In genomic region chr11:925496-926301, GRCh38 we compare ENCODE assay signal across 8 cellular contexts. TPM values are rescaled to one million over a fixed set of nuclear protein-coding genes. Genes with fewer than 3 reads are reported as not detected.
DNase-seq lines count a peak whose midpoint lies in the region; ATAC-seq and TF ChIP-seq lines count a peak whose summit lies in the region.

AP2A2 (plus strand) TSS chr11:925870; CDS start chr11:926022, 152 bp downstream.

- H3K36me3 ChIP-seq in CD8-positive, alpha-beta T cell (ENCODE audit: insufficient read depth, low read length) = no peaks in the 10 kb centered on the region
- H3K36me3 ChIP-seq in OCI-LY7 (ENCODE audit: insufficient read depth, low read length) (peaks cover 13% of the 10 kb centered on the region; the same call in 1 of the 2 replicates), mucosa of rectum (ENCODE audit: control insufficient read depth in 2 of 2, insufficient read depth in 2 of 2, low read length in 2 of 2) (peaks cover 0 to under 1% of the 10 kb centered on the region in 2 donors)

- peak within 1 kb of the TSS; percentile 70 for H3K4me3 ChIP-seq in CD8-positive, alpha-beta T cell (ENCODE audit: low read depth, low read length)
- H3K4me3 ChIP-seq in OCI-LY7 (ENCODE audit: low read depth, low read length, poor library complexity, severe bottlenecking) (peak within 1 kb of the TSS; percentile 76), epithelial cell of proximal tubule (ENCODE audit: low read depth, low read length) (peak within 1 kb of the TSS; percentile 78), mucosa of rectum (ENCODE audit: low read length in 2 of 2) (peak within 1 kb of the TSS; percentile 66 to 83)

- peak; percentile 76 to 96 (median 90) for DNase-seq in CD8-positive, alpha-beta T cell
- DNase-seq in HPDE6-E6E7 (ENCODE audit: extremely low spot score) (peak; percentile 79), OCI-LY7 (ENCODE audit: low spot score) (peak; percentile 96), activated T-cell treated with anti-CD3 and anti-CD28 coated beads for 4 hours (peak; percentile 89), epithelial cell of proximal tubule (ENCODE audit: low read depth) (no peak)
- DNase-seq in stimulated activated CD8-positive, alpha-beta memory T cell treated with anti-CD3 and anti-CD28 coated beads, Interleukin-4, amount 100 ng/mL, for 4 hours (ENCODE audit: low read depth in 2 of 2, low spot score in 1 of 2) = peak; percentile 78 to 79

- no peaks in the 10 kb centered on the region for H3K27me3 ChIP-seq in CD8-positive, alpha-beta T cell (ENCODE audit: insufficient read depth, low read length)
- H3K27me3 ChIP-seq in mucosa of rectum (ENCODE audit: control insufficient read depth in 2 of 2, insufficient read depth in 2 of 2, low read length in 2 of 2) = no peaks in the 10 kb centered on the region

- H3K36me3 Mint-ChIP-seq in CD8-positive, alpha-beta T cell = peaks cover 7% of the 10 kb centered on the region

- H3K9me2 ChIP-seq in OCI-LY7 (ENCODE audit: insufficient read depth, low read length) = no peaks in the 10 kb centered on the region

- peaks cover 20% of the 10 kb centered on the region; the same call in 1 of the 2 replicates for H3K79me2 ChIP-seq in OCI-LY7 (ENCODE audit: insufficient read depth, low read depth, low read length)

- no peaks in the 10 kb centered on the region for H3K27me3 Mint-ChIP-seq in CD8-positive, alpha-beta T cell (ENCODE audit: low read depth)

- peaks cover 41% of the 10 kb centered on the region for H3K4me1 ChIP-seq in CD8-positive, alpha-beta T cell (ENCODE audit: insufficient read depth, low read length)
- H3K4me1 ChIP-seq in OCI-LY7 (ENCODE audit: insufficient read depth, low read length, poor library complexity, severe bottlenecking) (peaks cover 18% of the 10 kb centered on the region), mucosa of rectum (ENCODE audit: control insufficient read depth in 2 of 2, insufficient read depth in 2 of 2, low read length in 2 of 2) (peaks cover 36 to 39% of the 10 kb centered on the region in 2 donors)

- BruUV-seq in OCI-LY7 (replicated peaks; lab: Mats Ljungman, UMichigan) = no TSS peak

- H2AFZ ChIP-seq in OCI-LY7 (ENCODE audit: low read length) = 0 out of 2 replicates have a peak within 1 kb of the TSS, but pooled peaks have one; percentile 45

- H3K9me3 Mint-ChIP-seq in CD8-positive, alpha-beta T cell = no peaks in the 10 kb centered on the region

- POLR2A ChIA-PET in CD8-positive, alpha-beta T cell (lab: Charles Lee) = interaction anchor here (1.2 to 1.3 kb wide), 2 partner anchors 14 to 106 kb away, joined by 3 to 4 read pairs; no protein-coding TSS in a partner anchor
- POLR2A ChIA-PET in OCI-LY7 (lab: Charles Lee) = no interaction called here

- H3K4me1 Mint-ChIP-seq in CD8-positive, alpha-beta T cell (ENCODE audit: low read depth) = peaks cover 32% of the 10 kb centered on the region

- peak within 1 kb of the TSS; percentile 88 for H3K27ac Mint-ChIP-seq in CD8-positive, alpha-beta T cell

- CTCF ChIA-PET in CD8-positive, alpha-beta T cell (lab: Charles Lee) = interaction anchor here (0.7 to 1.7 kb wide), 7 partner anchors 12 to 130 kb away, joined by 3 to 7 read pairs (median 3); partner anchors contain the start of gene CHID1
- CTCF ChIA-PET in OCI-LY7 (lab: Charles Lee; ENCODE audit: unreplicated experiment) = no interaction called here

- intact Hi-C loops in CD8-positive, alpha-beta T cell (cut with DNase I, micrococcal nuclease) = loop anchor here (1.0 to 10.0 kb wide), 10 partner anchors 15 to 718 kb away; partner anchors contain the start of genes CHID1 (in 2 of the 2), ANO9 (in 1 of the 2), BET1L (in 1 of the 2) and DUSP8 (in 1 of the 2)
- intact Hi-C loops in OCI-LY7 (cut with micrococcal nuclease; ENCODE audit: unreplicated experiment) = loop anchor here (1.0 kb wide), 1 partner anchor 126 kb away; no protein-coding TSS in a partner anchor

- H3K9me3 ChIP-seq in CD8-positive, alpha-beta T cell (ENCODE audit: low read length) = no peaks in the 10 kb centered on the region
- H3K9me3 ChIP-seq in OCI-LY7 (ENCODE audit: low read length) = no peaks in the 10 kb centered on the region
- H3K9me3 ChIP-seq in mucosa of rectum (ENCODE audit: control insufficient read depth in 2 of 2, low read length in 2 of 2) = no peaks in the 10 kb centered on the region

- peak; percentile 67 for TF ChIP-seq CTCF in CD8-positive, alpha-beta T cell (IDR thresholded peaks at IDR 0.05)
- peak; percentile 68 for TF ChIP-seq CTCF in OCI-LY7 (conservative IDR thresholded peaks at IDR 0.05; ENCODE audit: low read length)
- TF ChIP-seq CTCF in epithelial cell of proximal tubule (conservative IDR thresholded peaks at IDR 0.05; ENCODE audit: low read depth, low read length) = peak; percentile 50

- H3K4me3 Mint-ChIP-seq in CD8-positive, alpha-beta T cell = peak within 1 kb of the TSS; percentile 82

- H3K4me2 ChIP-seq in OCI-LY7 (ENCODE audit: low read length) = peak within 1 kb of the TSS; percentile 84

- peak within 1 kb of the TSS; percentile 76 to 85 for H3K9ac ChIP-seq in mucosa of rectum (ENCODE audit: low read depth in 1 of 2, low read length in 2 of 2)

- ATAC-seq in CD8-positive, alpha-beta T cell = peak; percentile 72
- ATAC-seq in GM19452 (IDR thresholded peaks at IDR 0.05; ENCODE audit: unreplicated experiment) = peak; percentile 67

- peak within 1 kb of the TSS; percentile 37 for H3K27ac ChIP-seq in CD8-positive, alpha-beta T cell (ENCODE audit: low read depth, low read length)
- H3K27ac ChIP-seq in OCI-LY7 (ENCODE audit: low read depth, low read length, poor library complexity, severe bottlenecking) (peak within 1 kb of the TSS; percentile 34), mucosa of rectum (ENCODE audit: low read depth in 2 of 2, low read length in 2 of 2) (peak within 1 kb of the TSS; percentile 85)

- H4K20me1 ChIP-seq in OCI-LY7 (ENCODE audit: insufficient read depth, low read length) = no peaks in the 10 kb centered on the region

RNA-seq across cellular contexts. Expression of gene AP2A2, which starts in this region (rescaled TPM):
- total RNA-seq in CD8-positive, alpha-beta T cell = 10 to 100 TPM; 38.6 to 44.3 TPM
- total RNA-seq in OCI-LY7 (2014; rRNA removed; shearing (Covaris generic)) = 22.4 and 24.9 TPM in 2 replicates
- total RNA-seq in OCI-LY7 (2022) (40.0 and 43.0 TPM in 2 replicates), epithelial cell of proximal tubule (48.5 and 49.8 TPM in 2 replicates)

Comparison
In these comparisons a context has a peak if more than half of its experiments do, and no peak if none do; other contexts are left out.
1. H3K27ac ChIP-seq: peak in every context shown above with its lines; median percentile 85 in mucosa of rectum; 37 in CD8-positive, alpha-beta T cell; 34 in OCI-LY7.